23 cellular contexts compared by ENCODE assay signal in genomic region chrX:11745881-11746280, GRCh38.
"Had no signal": no experiment of that assay in that cellular context is flagged by ENCODE, and none has a peak within 500 bp of the region (broad histone marks: within the 10 kb centered on the region; RNA-seq: fewer than 3 reads in every experiment).

No MANE protein-coding gene starts in this region.

- DNase-seq: activated CD4-positive, alpha-beta memory T cell treated with anti-CD3 and anti-CD28 coated beads, Interleukin-2, amount 10 ng/mL, durations not matched to agents 7 days and 5 days; activated CD4-positive, alpha-beta T cell treated with anti-CD3 and anti-CD28 coated beads for 1 hour; activated CD4-positive, alpha-beta T cell treated with anti-CD3 and anti-CD28 coated beads for 4 hours; activated CD4-positive, alpha-beta T cell treated with anti-CD3 and anti-CD28 coated beads, Interleukin-2, amount 10 ng/mL, durations not matched to agents 7 days and 5 days; activated CD4-positive, alpha-beta T cell treated with anti-CD3 and anti-CD28 coated beads, Interleukin-2, amount 50 U/mL, for 4 hours; activated CD8-positive, alpha-beta memory T cell treated with anti-CD3 and anti-CD28 coated beads, Interleukin-2, amount 50 U/mL, for 48 hours; activated gamma-delta T cell treated with Interleukin-2 at 50 U/mL for 16 hours; activated naive CD4-positive, alpha-beta T cell treated with anti-CD3 and anti-CD28 coated beads, Interleukin-2, amount 50 U/mL, for 16 hours; activated naive CD4-positive, alpha-beta T cell treated with Interleukin-2 at 50 U/mL for 16 hours; activated T-cell treated with anti-CD3 and anti-CD28 coated beads for 4 hours; activated T-cell treated with anti-CD3 and anti-CD28 coated beads, Interleukin-2, amount 50 U/mL, for 24 hours; activated T-cell treated with anti-CD3 and anti-CD28 coated beads, Interleukin-2, amount 50 U/mL, for 72 hours; amniotic stem cell; anterior cingulate cortex; brain microvascular endothelial cell; colonic mucosa; effector CD8-positive, alpha-beta T cell; foreskin fibroblast; head of caudate nucleus; T-helper 2 cell had no signal

- H3K9me3 ChIP-seq: colonic mucosa had no signal

- H3K27ac ChIP-seq: brain microvascular endothelial cell, colonic mucosa, VCaP had no signal

- H3K4me1 ChIP-seq: colonic mucosa had no signal

- H3K36me3 ChIP-seq: brain microvascular endothelial cell, colonic mucosa had no signal

- ATAC-seq: activated T-cell treated with anti-CD3 and anti-CD28 coated beads, Interleukin-2, amount 50 U/mL, for 72 hours; esophagus mucosa; WTC11 had no signal

- H3K4me3 ChIP-seq: colonic mucosa had no signal

- H3K27me3 ChIP-seq: brain microvascular endothelial cell, colonic mucosa had no signal
